ENCODE assay signal across 8 cellular contexts in genomic region chr15:84714816-84715215, GRCh38. TPM values are rescaled to one million over a fixed set of nuclear protein-coding genes. Genes with fewer than 3 reads are reported as not detected.
DNase-seq lines count a peak whose midpoint lies in the region; ATAC-seq and TF ChIP-seq lines count a peak whose summit lies in the region.

No MANE protein-coding gene starts in this region.

- H3K4me3 ChIP-seq in GM12864 (ENCODE audit: low read depth, low read length) (peak overlapping the region; percentile 90), Panc1 (ENCODE audit: low read depth in 2 of 2, low read length in 2 of 2) (peak overlapping the region; percentile 82 to 92), esophagus squamous epithelium (peak overlapping the region; percentile 68 to 89 (median 80))

- peaks cover 6% of the 10 kb centered on the region for H3K4me1 ChIP-seq in Panc1 (ENCODE audit: control insufficient read depth, insufficient read depth, low read length)
- H3K4me1 ChIP-seq in esophagus squamous epithelium = peaks cover 14 to 30% (median 23%) of the 10 kb centered on the region in 3 donors

- no peak for TF ChIP-seq POLR2A in esophagus squamous epithelium (IDR thresholded peaks at IDR 0.05)

- CTCF ChIA-PET in Panc1 (lab: Charles Lee) = no interaction called here

- H3K36me3 ChIP-seq in Panc1 (ENCODE audit: control insufficient read depth, insufficient read depth, low read length) (peaks cover 4% of the 10 kb centered on the region), esophagus squamous epithelium (peaks cover 0 to 28% (median 0%) of the 10 kb centered on the region in 3 donors)

- no peaks in the 10 kb centered on the region for H3K27me3 ChIP-seq in Panc1 (ENCODE audit: control insufficient read depth, insufficient read depth, low read length)
- no peaks in the 10 kb centered on the region for H3K27me3 ChIP-seq in esophagus squamous epithelium

- H3K9me3 ChIP-seq in Panc1 (ENCODE audit: control insufficient read depth, insufficient read depth, low read depth, low read length) = no peaks in the 10 kb centered on the region
- no peaks in the 10 kb centered on the region for H3K9me3 ChIP-seq in esophagus squamous epithelium

- POLR2A ChIA-PET in Panc1 (lab: Charles Lee) = interaction anchor here (0.5 kb wide), 1 partner anchor 30 kb away, joined by 3 read pairs; no protein-coding TSS in a partner anchor

- in situ Hi-C loops in Panc1 (cut with HindIII; ENCODE audit: low pct_unique_long_range_greater_than_20kb, low sequenced_read_pairs) = no loop called here

- DNase-seq in GM12864 (ENCODE audit: low read depth) (no peak), Panc1 (ENCODE audit: low read depth, low spot score) (no peak), esophagus squamous epithelium (lab: John Stamatoyannopoulos, UW) (no peak), retina (peak; percentile 2), COR-L47 (lab: John Stamatoyannopoulos, UW) (no peak)
- DNase-seq in NK-92 treated with Interleukin-12 subunit alpha and Interleukin-12 subunit beta, amount 100 ng/mL, for 24 hours (lab: John Stamatoyannopoulos, UW) = no peak

- TF ChIP-seq CTCF in GM12864 (IDR thresholded peaks at IDR 0.05; ENCODE audit: low read depth, low read length, missing control alignments) = no peak
- no peak for TF ChIP-seq CTCF in Panc1 (IDR thresholded peaks at IDR 0.05)
- no peak for TF ChIP-seq CTCF in esophagus squamous epithelium (IDR thresholded peaks at IDR 0.05)

- H3K27ac ChIP-seq in Panc1 (ENCODE audit: low read length) (peak overlapping the region; percentile 93), esophagus squamous epithelium (peak overlapping the region in 3 of 4 donors; percentile 94 to 95 (median 95))

- intact Hi-C loops in Panc1 (cut with micrococcal nuclease; ENCODE audit: unreplicated experiment) = no loop called here
- intact Hi-C loops in esophagus squamous epithelium (cut with DNase I) = no loop called here

- ATAC-seq in Panc1 = no peak
- no peak for ATAC-seq in GM18517 (IDR thresholded peaks at IDR 0.05; ENCODE audit: unreplicated experiment)
- ATAC-seq in GM19397 (IDR thresholded peaks at IDR 0.05; ENCODE audit: unreplicated experiment) = no peak

- no TSS peak for BruUV-seq in Panc1 (replicated peaks; lab: Mats Ljungman, UMichigan)

- 32 to 37% methylated on average over 3 of the region's 3 CpGs for WGBS in esophagus squamous epithelium, 2 donors

RNA-seq across cellular contexts. Expression of gene SEC11A, which starts 1.1 kb away (rescaled TPM):
- 164 TPM for total RNA-seq in Panc1 (2021; ENCODE audit: unreplicated experiment)
- polyA plus RNA-seq in Panc1 (2012; ENCODE audit: insufficient read length) = 132 TPM
- 100 to 1,000 TPM in 1 of 4 donors, 10 to 100 TPM in 3; 54.1 to 103 (median 72.8) TPM for total RNA-seq in esophagus squamous epithelium

RNA-seq across cellular contexts. Expression of gene ZNF592, which starts 33.6 kb away (rescaled TPM):
- 34.2 TPM for total RNA-seq in Panc1 (2021; ENCODE audit: unreplicated experiment)
- 25.7 TPM for polyA plus RNA-seq in Panc1 (2012; ENCODE audit: insufficient read length)
- total RNA-seq in esophagus squamous epithelium = 10 to 100 TPM in 3 of 4 donors, 1 to 10 TPM in 1; 8.0 to 12.2 (median 10.3) TPM

RNA-seq across cellular contexts. Expression of gene NMB, which starts 56.8 kb away (rescaled TPM):
- 9.5 TPM for total RNA-seq in Panc1 (2021; ENCODE audit: unreplicated experiment)
- 11.8 TPM for polyA plus RNA-seq in Panc1 (2012; ENCODE audit: insufficient read length)
- total RNA-seq in esophagus squamous epithelium = 10 to 100 TPM in 3 of 4 donors, 1 to 10 TPM in 1; 2.3 to 20.6 (median 11.0) TPM
